Comparison of ENCODE assay signal across 14 cellular contexts in genomic region chr14:69088523-69089445, GRCh38.
A peak's percentile ranks its signal among the peaks of the same experiment; 100 is the strongest.
DNase-seq lines count a peak whose midpoint lies in the region; ATAC-seq, FAIRE-seq and TF ChIP-seq lines count a peak whose summit lies in the region.
"Had no signal": no experiment of that assay in that cellular context is flagged by ENCODE, and none has a peak within 500 bp of the region (broad histone marks: within the 10 kb centered on the region; RNA-seq: fewer than 3 reads in every experiment).

No MANE protein-coding gene starts in this region.

- BruUV-seq in K562 (replicated peaks; lab: Mats Ljungman, UMichigan) = no TSS peak

- H3K36me3 ChIP-seq in K562 (ENCODE audit: control insufficient read depth, insufficient read depth, low read length) (peaks cover 55% of the 10 kb centered on the region), stomach (peaks cover 0 to 74% (median 52%) of the 10 kb centered on the region in 4 donors)
- H3K36me3 ChIP-seq: MG63 had no signal

- TF ChIP-seq POLR2A in K562 (conservative IDR thresholded peaks at IDR 0.05) (no peak), stomach (IDR thresholded peaks at IDR 0.05) (no peak)

- H3K27ac ChIP-seq in K562 (ENCODE audit: extremely low read depth, low read depth, low read length) (no peak overlapping the region), stomach (peak overlapping the region in 4 of 5 donors; percentile 59 to 83 (median 76))

- no peak overlapping the region for H3K9ac ChIP-seq in K562 (ENCODE audit: insufficient read depth in 1 of 2, low read depth in 2 of 2, low read length in 2 of 2)

- 85% methylated on average over 3 of the region's 3 CpGs for WGBS in K562 (ENCODE audit: insufficient coverage, low coverage, missing lambda C conversion rate)
- WGBS in stomach, 5 donors = 76 to 90% (median 83%) methylated on average over 3 of the region's 3 CpGs

- CTCF ChIA-PET in K562 (lab: Yijun Ruan, JAX; ENCODE audit: low intra/inter-chr PET ratio) = interaction anchor here (1.0 to 1.6 kb wide), 2 partner anchors 19 to 177 kb away, joined by 3 to 6 read pairs; no protein-coding TSS in a partner anchor

- H3K9me1 ChIP-seq in K562 (ENCODE audit: control insufficient read depth, insufficient read depth, low read length) = no peaks in the 10 kb centered on the region

- H3K4me3 ChIP-seq in K562 (no peak overlapping the region), stomach (no peak overlapping the region)
- H3K4me3 ChIP-seq: adrenal gland, MG63 had no signal

- no peak for TF ChIP-seq CTCF in K562 (IDR thresholded peaks at IDR 0.05 in 2 of 3, conservative IDR thresholded peaks at IDR 0.05 in 1 of 3; ENCODE audit: insufficient read depth in 2 of 3, low read depth in 1 of 3, low read length in 3 of 3)
- no peak for TF ChIP-seq CTCF in stomach (IDR thresholded peaks at IDR 0.05)

- H3K4me2 ChIP-seq in K562 (ENCODE audit: insufficient read depth, low read length) = no peak overlapping the region

- no peak overlapping the region for H2AFZ ChIP-seq in K562 (ENCODE audit: low read depth, low read length)

- POLR2A ChIA-PET in K562 (lab: Yijun Ruan, JAX) = no interaction called here

- intact Hi-C loops in K562 (cut with micrococcal nuclease) (no loop called here), stomach (cut with DNase I; ENCODE audit: low total_unique reads) (no loop called here)

- in situ Hi-C loops in K562 (cut with MboI) = no loop called here

- H3K4me1 ChIP-seq in K562 (replicated peaks in 1 of 2; ENCODE audit: control insufficient read depth in 2 of 2, insufficient read depth in 2 of 2, low read length in 2 of 2) (no peaks in the 10 kb centered on the region), stomach (peaks cover 5 to 53% (median 37%) of the 10 kb centered on the region in 4 donors)

- H3K79me2 ChIP-seq in K562 (ENCODE audit: control insufficient read depth, insufficient read depth, low read length) = no peaks in the 10 kb centered on the region

- TF ChIP-seq EP300 in K562 (IDR thresholded peaks at IDR 0.05; ENCODE audit: low read length) (no peak), stomach (IDR thresholded peaks at IDR 0.05) (no peak)

- no peak for FAIRE-seq in K562 (lab: Jason Lieb, UNC)
- FAIRE-seq: GM12891 had no signal

- H3K27me3 ChIP-seq in K562 (ENCODE audit: control insufficient read depth in 2 of 2, insufficient read depth in 2 of 2, low read length in 2 of 2) (no peaks in the 10 kb centered on the region), stomach (no peaks in the 10 kb centered on the region)
- H3K27me3 ChIP-seq: adrenal gland, MG63 had no signal

- DNase-seq in LHCN-M2 (ENCODE audit: low read depth) (peak; percentile 22), K562 (ENCODE audit: extremely low read depth in 1 of 4, low spot score in 3 of 4) (no peak), iris pigment epithelial cell (ENCODE audit: low read depth) (peak; percentile 81), stomach (no peak), T-helper 1 cell (no peak), DMS53 (lab: John Stamatoyannopoulos, UW) (no peak)
- DNase-seq: activated CD4-positive, alpha-beta T cell treated with anti-CD3 and anti-CD28 coated beads, Interleukin-2, amount 50 U/mL, for 4 hours; adrenal gland; COR-L47; MG63; NCI-H748 treated with DMSO at 0.1 percent for 48 hours had no signal

- TF ChIP-seq RAD21 in K562 (CRISPR knock-in tag; conservative IDR thresholded peaks at IDR 0.05 in 1 of 2, IDR thresholded peaks at IDR 0.05 in 1 of 2) = no peak

- ATAC-seq in K562 (no peak), HG02588 (IDR thresholded peaks at IDR 0.05; ENCODE audit: unreplicated experiment) (no peak), GM19452 (IDR thresholded peaks at IDR 0.05; ENCODE audit: unreplicated experiment) (no peak)

- no peaks in the 10 kb centered on the region for H4K20me1 ChIP-seq in K562 (replicated peaks; ENCODE audit: control insufficient read depth, insufficient read depth, low read length)

- no peaks in the 10 kb centered on the region for H3K9me3 ChIP-seq in K562 (replicated peaks; ENCODE audit: control insufficient read depth, insufficient read depth, low read depth, low read length)
- no peaks in the 10 kb centered on the region for H3K9me3 ChIP-seq in stomach
- H3K9me3 ChIP-seq: adrenal gland, MG63 had no signal

TF ChIP-seq in K562, 482 proteins besides CTCF, POLR2A, EP300 and RAD21:
- TF ChIP-seq ARID4B (CRISPR knock-in tag; IDR thresholded peaks at IDR 0.05) (no peak), SAFB2 (IDR thresholded peaks at IDR 0.05; ENCODE audit: borderline replicate concordance, low read depth, low read length, severe bottlenecking) (no peak), PKNOX1 (IDR thresholded peaks at IDR 0.05) (0 out of 2 replicates have a peak, but pooled peaks have one; percentile 14), PBX2 (CRISPR knock-in tag; IDR thresholded peaks at IDR 0.05; ENCODE audit: low read depth) (no peak), PBX2 (tag; conservative IDR thresholded peaks at IDR 0.05; ENCODE audit: low read depth) (0 out of 2 replicates have a peak, but pooled peaks have one; percentile 10)

Comparison
In these comparisons a context has a peak if more than half of its experiments do, and no peak if none do; other contexts are left out.
1. DNase-seq: peak in LHCN-M2 (single experiment) and iris pigment epithelial cell (single experiment); none in K562 (0 of 4), stomach (single experiment), T-helper 1 cell (0 of 5) and DMS53 (single experiment).